ENCODE assay signal across 14 cellular contexts in genomic region chr7:34445653-34446052, GRCh38.
DNase-seq lines count a peak whose midpoint lies in the region; ATAC-seq and TF ChIP-seq lines count a peak whose summit lies in the region.
"Had no signal": no experiment of that assay in that cellular context is flagged by ENCODE, and none has a peak within 500 bp of the region (broad histone marks: within the 10 kb centered on the region; RNA-seq: fewer than 3 reads in every experiment).

No MANE protein-coding gene starts in this region.

- TF ChIP-seq EP300 in transverse colon (IDR thresholded peaks at IDR 0.05; ENCODE audit: low read depth): no peak

- TF ChIP-seq POLR2A in transverse colon (IDR thresholded peaks at IDR 0.05): no peak

- H3K27me3 ChIP-seq in adipocyte (replicated peaks; ENCODE audit: control insufficient read depth, insufficient read depth, low read length) (no peaks in the 10 kb centered on the region), upper lobe of right lung (no peaks in the 10 kb centered on the region), transverse colon (no peaks in the 10 kb centered on the region)
- H3K27me3 ChIP-seq: BLaER1 treated with 17β-estradiol and CSF1 and Interleukin-3, amounts not matched to agents 10 nM and 100 nM had no signal

- H3K9me3 ChIP-seq in adipocyte (ENCODE audit: control insufficient read depth, low read length) (no peaks in the 10 kb centered on the region), upper lobe of right lung (no peaks in the 10 kb centered on the region), transverse colon (no peaks in the 10 kb centered on the region)
- H3K9me3 ChIP-seq: BLaER1 treated with 17β-estradiol and CSF1 and Interleukin-3, amounts not matched to agents 10 nM and 100 nM had no signal

- in situ Hi-C loops in transverse colon (cut with MboI; ENCODE audit: low pct_ligation_motif_present in 1 of 4, low pct_unique_long_range_greater_than_20kb in 1 of 4, low sequenced_read_pairs in 3 of 4): no loop called here

- DNase-seq in GM03348 (ENCODE audit: low spot score): peak; percentile 9
- DNase-seq in adipocyte (ENCODE audit: low read depth): peak; percentile 13
- DNase-seq in fibroblast of pulmonary artery (ENCODE audit: low read depth): peak; percentile 43
- DNase-seq in upper lobe of right lung: no peak
- no peak for DNase-seq in Kasumi-1 (lab: John Stamatoyannopoulos, UW)
- no peak for DNase-seq in NCI-H187 (lab: John Stamatoyannopoulos, UW)
- DNase-seq in transverse colon: no peak
- DNase-seq: 8988T; Calu3; CD8-positive, alpha-beta T cell; DMS79 treated with DMSO at 0.1 percent for 48 hours; GM23248; HCEC 1CT had no signal

- H3K4me1 ChIP-seq in adipocyte (ENCODE audit: control insufficient read depth, insufficient read depth, low read length) (no peaks in the 10 kb centered on the region), upper lobe of right lung (no peaks in the 10 kb centered on the region), transverse colon (no peaks in the 10 kb centered on the region)
- H3K4me1 ChIP-seq: BLaER1 treated with 17β-estradiol and CSF1 and Interleukin-3, amounts not matched to agents 10 nM and 100 nM had no signal

- H3K27ac ChIP-seq in upper lobe of right lung: no peak overlapping the region
- H3K27ac ChIP-seq in transverse colon: no peak overlapping the region
- H3K27ac ChIP-seq: BLaER1 treated with 17β-estradiol and CSF1 and Interleukin-3, amounts not matched to agents 10 nM and 100 nM; GM23248 had no signal

- intact Hi-C loops in upper lobe of right lung (cut with DNase I): no loop called here
- intact Hi-C loops in transverse colon (cut with DNase I; ENCODE audit: low total_unique reads): no loop called here

- peak; percentile 85 for ATAC-seq in upper lobe of right lung
- ATAC-seq: CD8-positive, alpha-beta T cell had no signal

- 69 to 90% methylated on average over 2 to 3 of the region's 3 CpGs for WGBS in transverse colon (ENCODE audit: low coverage in 1 of 2), 2 donors

- H3K36me3 ChIP-seq in adipocyte (ENCODE audit: control insufficient read depth, insufficient read depth, low read length, severe bottlenecking): no peaks in the 10 kb centered on the region
- H3K36me3 ChIP-seq in upper lobe of right lung: no peaks in the 10 kb centered on the region
- no peaks in the 10 kb centered on the region for H3K36me3 ChIP-seq in transverse colon
- H3K36me3 ChIP-seq: BLaER1 treated with 17β-estradiol and CSF1 and Interleukin-3, amounts not matched to agents 10 nM and 100 nM had no signal

- no peak overlapping the region for H3K4me3 ChIP-seq in adipocyte (ENCODE audit: low read length)
- no peak overlapping the region for H3K4me3 ChIP-seq in fibroblast of pulmonary artery (replicated peaks; ENCODE audit: low read depth, low read length)
- H3K4me3 ChIP-seq in upper lobe of right lung: no peak overlapping the region
- H3K4me3 ChIP-seq in transverse colon: no peak overlapping the region
- H3K4me3 ChIP-seq: BLaER1 treated with 17β-estradiol and CSF1 and Interleukin-3, amounts not matched to agents 10 nM and 100 nM; GM23248 had no signal

- TF ChIP-seq CTCF in fibroblast of pulmonary artery (IDR thresholded peaks at IDR 0.05; ENCODE audit: low read length, missing control alignments): no peak
- no peak for TF ChIP-seq CTCF in upper lobe of right lung (IDR thresholded peaks at IDR 0.05)
- no peak for TF ChIP-seq CTCF in transverse colon (IDR thresholded peaks at IDR 0.05)

- no peak overlapping the region for H3K9ac ChIP-seq in adipocyte (ENCODE audit: low read length)
- H3K9ac ChIP-seq: BLaER1 treated with 17β-estradiol and CSF1 and Interleukin-3, amounts not matched to agents 10 nM and 100 nM; GM23248 had no signal

Comparison
In these comparisons a context has a peak if more than half of its experiments do, and no peak if none do; other contexts are left out.
1. DNase-seq: peak in GM03348 (single experiment), adipocyte (single experiment) and fibroblast of pulmonary artery (single experiment); none in upper lobe of right lung (single experiment), Kasumi-1 (0 of 2), NCI-H187 (0 of 2) and transverse colon (single experiment).